ENCODE assay signal across 17 cellular contexts in genomic region chr2:174364628-174365027, GRCh38. TPM values are rescaled to one million over a fixed set of nuclear protein-coding genes. Genes with fewer than 3 reads are reported as not detected.
DNase-seq lines count a peak whose midpoint lies in the region; ATAC-seq and TF ChIP-seq lines count a peak whose summit lies in the region.
"Had no signal": no experiment of that assay in that cellular context is flagged by ENCODE, and none has a peak within 500 bp of the region (broad histone marks: within the 10 kb centered on the region; RNA-seq: fewer than 3 reads in every experiment).

No MANE protein-coding gene starts in this region.

- no peaks in the 10 kb centered on the region for H3K4me1 Mint-ChIP-seq in endothelial cell (ENCODE audit: unreplicated experiment)

- ATAC-seq in GM19463 (IDR thresholded peaks at IDR 0.05; ENCODE audit: unreplicated experiment), result no peak
- ATAC-seq: CD8-positive, alpha-beta T cell had no signal

- DNase-seq in endothelial cell (ENCODE audit: low spot score), result no peak
- DNase-seq in stimulated activated naive CD4-positive, alpha-beta T cell treated with Interleukin-2 at 50 U/mL for 16 hours (lab: John Stamatoyannopoulos, UW), result no peak
- DNase-seq in kidney glomerular epithelial cell (lab: John Stamatoyannopoulos, UW), result no peak
- DNase-seq: 8988T; ACHN; BE2C; Caco-2; Calu3; CD4-positive, alpha-beta T cell; CD8-positive, alpha-beta T cell; DMS79 treated with DMSO at 0.1 percent for 48 hours; GF-D8 had no signal

- H3K27me3 ChIP-seq in BLaER1, result no peaks in the 10 kb centered on the region
- H3K27me3 ChIP-seq: BE2C; BLaER1 treated with 17β-estradiol and CSF1 and Interleukin-3, amounts not matched to agents 10 nM and 100 nM had no signal

- H4K20me1 ChIP-seq in BLaER1, result 0 out of 2 replicates have a peak, but pooled peaks cover 12% of the 10 kb centered on the region

- CTCF ChIA-PET in HEK293 (lab: Yijun Ruan, JAX), result no interaction called here

- no peaks in the 10 kb centered on the region for H3K4me1 ChIP-seq in BLaER1
- H3K4me1 ChIP-seq in HEK293 (ENCODE audit: control insufficient read depth, insufficient read depth, low read length), result no peaks in the 10 kb centered on the region
- H3K4me1 ChIP-seq: BE2C; BLaER1 treated with 17β-estradiol and CSF1 and Interleukin-3, amounts not matched to agents 10 nM and 100 nM; Caco-2 had no signal

- H3K9me3 ChIP-seq in BLaER1, result peaks cover 50% of the 10 kb centered on the region
- no peaks in the 10 kb centered on the region for H3K9me3 ChIP-seq in HEK293 (ENCODE audit: control insufficient read depth, insufficient read depth, low read depth, low read length)
- H3K9me3 ChIP-seq: BE2C had no signal

- no peak overlapping the region for H3K4me2 ChIP-seq in BLaER1
- H3K4me2 ChIP-seq: BLaER1 treated with 17β-estradiol and CSF1 and Interleukin-3, amounts not matched to agents 10 nM and 100 nM had no signal

- H3K27ac ChIP-seq in BLaER1 (no peak overlapping the region), HEK293 (ENCODE audit: extremely low read depth, low read depth, low read length) (no peak overlapping the region)
- H3K27ac ChIP-seq: BLaER1 treated with 17β-estradiol and CSF1 and Interleukin-3, amounts not matched to agents 10 nM and 100 nM; C4-2B had no signal

- peak overlapping the region; percentile 23 for H3K4me3 Mint-ChIP-seq in endothelial cell (ENCODE audit: unreplicated experiment)
- H3K4me3 Mint-ChIP-seq: CD4-positive, alpha-beta T cell; CD8-positive, alpha-beta T cell had no signal

- H3K4me3 ChIP-seq in BLaER1 (0 out of 2 replicates have a peak overlapping the region, but pooled peaks have one; percentile 25), HEK293 (ENCODE audit: low read depth, low read length) (no peak overlapping the region)

- POLR2A ChIA-PET in HEK293 (lab: Yijun Ruan, JAX), result no interaction called here

- H3K36me3 ChIP-seq in BLaER1 (peaks cover 82% of the 10 kb centered on the region), HEK293 (ENCODE audit: control insufficient read depth in 2 of 2, insufficient read depth in 1 of 2, low read length in 2 of 2) (peaks cover 0 to 36% of the 10 kb centered on the region in 2 experiments; a peak in 1 of 3 replicates)
- H3K36me3 ChIP-seq: BE2C had no signal

- TF ChIP-seq CTCF in HEK293 (tag by site-specific recombination; IDR thresholded peaks at IDR 0.05) (no peak), endothelial cell (IDR thresholded peaks at IDR 0.05; ENCODE audit: unreplicated experiment) (no peak)

- peaks cover 1% of the 10 kb centered on the region for H3K27me3 Mint-ChIP-seq in endothelial cell (ENCODE audit: unreplicated experiment)
- H3K27me3 Mint-ChIP-seq: CD4-positive, alpha-beta T cell had no signal

- no peak overlapping the region for H3K9ac ChIP-seq in BLaER1
- H3K9ac ChIP-seq: BLaER1 treated with 17β-estradiol and CSF1 and Interleukin-3, amounts not matched to agents 10 nM and 100 nM had no signal

- H3K9me3 Mint-ChIP-seq in endothelial cell (ENCODE audit: unreplicated experiment), result peaks cover 12% of the 10 kb centered on the region

- peaks cover 56% of the 10 kb centered on the region for H3K36me3 Mint-ChIP-seq in endothelial cell (ENCODE audit: low read depth, unreplicated experiment)

- H3K27ac Mint-ChIP-seq in endothelial cell (ENCODE audit: unreplicated experiment), result no peak overlapping the region
- H3K27ac Mint-ChIP-seq: CD4-positive, alpha-beta T cell; CD8-positive, alpha-beta T cell had no signal

TF ChIP-seq in HEK293, 187 proteins besides CTCF, POLR2A, EP300 and RAD21:
- peak; percentile 91 for TF ChIP-seq ZNF585B (tag by site-specific recombination; IDR thresholded peaks at IDR 0.05)
- TF ChIP-seq ZNF138 (tag by site-specific recombination; IDR thresholded peaks at IDR 0.05; ENCODE audit: borderline replicate concordance), result no peak
- no peak for TF ChIP-seq ZNF571 (tag by site-specific recombination; IDR thresholded peaks at IDR 0.05)

RNA-seq across cellular contexts. Expression of gene SP9, which starts 29.9 kb away (rescaled TPM):
- 0.31 TPM for total RNA-seq in endothelial cell (ENCODE audit: unreplicated experiment)
- total RNA-seq: Calu3; CD4-positive, alpha-beta T cell; CD8-positive, alpha-beta T cell had no signal

RNA-seq across cellular contexts. Expression of gene SCRN3, which starts 30.9 kb away (rescaled TPM):
- total RNA-seq in endothelial cell (ENCODE audit: unreplicated experiment), result 21.1 TPM
